Comparison of ENCODE assay signal across 20 cellular contexts in genomic region chr17:38397227-38397626, GRCh38. TPM values are rescaled to one million over a fixed set of nuclear protein-coding genes. Genes with fewer than 3 reads are reported as not detected.
DNase-seq lines count a peak whose midpoint lies in the region; ATAC-seq and TF ChIP-seq lines count a peak whose summit lies in the region.
"Had no signal": no experiment of that assay in that cellular context is flagged by ENCODE, and none has a peak within 500 bp of the region (broad histone marks: within the 10 kb centered on the region; RNA-seq: fewer than 3 reads in every experiment).

No MANE protein-coding gene starts in this region.

- H3K9me3 ChIP-seq in right atrium auricular region (no peaks in the 10 kb centered on the region), heart left ventricle (no peaks in the 10 kb centered on the region), left lung (no peaks in the 10 kb centered on the region)
- H3K9me3 ChIP-seq: A549, Caco-2 had no signal

- H3K27ac ChIP-seq in right atrium auricular region, result no peak overlapping the region
- H3K27ac ChIP-seq in heart left ventricle, result no peak overlapping the region
- no peak overlapping the region for H3K27ac ChIP-seq in left lung
- H3K27ac ChIP-seq in foreskin keratinocyte, result no peak overlapping the region
- H3K27ac ChIP-seq: 22Rv1; A549; BLaER1 treated with 17β-estradiol and CSF1 and Interleukin-3, amounts not matched to agents 10 nM and 100 nM; C4-2B had no signal

- no peak for TF ChIP-seq CTCF in right atrium auricular region (IDR thresholded peaks at IDR 0.05)
- no peak for TF ChIP-seq CTCF in heart left ventricle (IDR thresholded peaks at IDR 0.05)
- TF ChIP-seq CTCF in left lung (IDR thresholded peaks at IDR 0.05), result no peak
- TF ChIP-seq CTCF in foreskin keratinocyte (conservative IDR thresholded peaks at IDR 0.05), result no peak

- 49 to 72% (median 66%) methylated on average over 2 of the region's 2 CpGs for WGBS in heart left ventricle, 4 donors

- DNase-seq in Right ventricle myocardium inferior (ENCODE audit: missing footprints) (no peak), right atrium auricular region (ENCODE audit: low spot score) (no peak), heart left ventricle (no peak), cardiac septum (ENCODE audit: low spot score) (no peak), left lung (no peak), foreskin keratinocyte (no peak)
- DNase-seq: AML-193; Caco-2; Calu3; CD4-positive, alpha-beta T cell; CD8-positive, alpha-beta T cell; DMS79 treated with DMSO at 0.1 percent for 48 hours; GF-D8 had no signal

- H3K27me3 ChIP-seq in right atrium auricular region, result no peaks in the 10 kb centered on the region
- no peaks in the 10 kb centered on the region for H3K27me3 ChIP-seq in heart left ventricle
- H3K27me3 ChIP-seq in left lung, result no peaks in the 10 kb centered on the region
- no peaks in the 10 kb centered on the region for H3K27me3 ChIP-seq in foreskin keratinocyte
- H3K27me3 ChIP-seq: BLaER1 treated with 17β-estradiol and CSF1 and Interleukin-3, amounts not matched to agents 10 nM and 100 nM had no signal

- H3K36me3 ChIP-seq in right atrium auricular region (peaks cover 41% of the 10 kb centered on the region), heart left ventricle (peaks cover 0 to 82% (median 62%) of the 10 kb centered on the region in 9 donors), left lung (peaks cover 0 to 61% of the 10 kb centered on the region in 2 donors)

- no peak for TF ChIP-seq POLR2A in heart left ventricle (IDR thresholded peaks at IDR 0.05)

- H3K4me1 ChIP-seq in right atrium auricular region (no peaks in the 10 kb centered on the region), heart left ventricle (peaks cover 0 to 10% (median 0%) of the 10 kb centered on the region in 12 donors), left lung (no peaks in the 10 kb centered on the region), foreskin keratinocyte (no peaks in the 10 kb centered on the region)
- H3K4me1 ChIP-seq: A549; BLaER1 treated with 17β-estradiol and CSF1 and Interleukin-3, amounts not matched to agents 10 nM and 100 nM; Caco-2 had no signal

- peak; percentile 69 for ATAC-seq in Right ventricle myocardium inferior
- peak in 3 of 4 donors; percentile 43 to 47 (median 46) for ATAC-seq in heart left ventricle
- ATAC-seq in left lung, result peak; percentile 32
- no peak for ATAC-seq in foreskin keratinocyte
- ATAC-seq: A549; CD8-positive, alpha-beta T cell had no signal

- intact Hi-C loops in Right ventricle myocardium inferior (cut with DNase I) (no loop called here), heart left ventricle (cut with DNase I) (loop anchor here in 1 of 10 donors (5.0 kb wide), 1 partner anchor 40 kb away; no protein-coding TSS in a partner anchor), cardiac septum (cut with DNase I) (no loop called here), left lung (cut with DNase I) (no loop called here)

- no peak overlapping the region for H3K4me3 ChIP-seq in right atrium auricular region
- no peak overlapping the region for H3K4me3 ChIP-seq in heart left ventricle
- H3K4me3 ChIP-seq in left lung, result no peak overlapping the region
- H3K4me3 ChIP-seq: A549; BLaER1 treated with 17β-estradiol and CSF1 and Interleukin-3, amounts not matched to agents 10 nM and 100 nM had no signal

RNA-seq across cellular contexts. Expression of gene ARHGAP23, which starts 31.0 kb away (rescaled TPM):
- total RNA-seq in Right ventricle myocardium inferior (67.5 TPM), right atrium auricular region (10 to 100 TPM; 59.9 to 95.6 TPM), heart left ventricle (10 to 100 TPM; 28.0 to 72.3 (median 66.3) TPM), cardiac septum (96.8 TPM), left lung (10 to 100 TPM; 49.1 to 51.0 TPM), foreskin keratinocyte (46.2 and 49.4 TPM in 2 replicates)
- polyA plus RNA-seq in heart left ventricle (10 to 100 TPM; 34.4 to 73.1 TPM), foreskin keratinocyte (21.7 and 25.9 TPM in 2 replicates)

RNA-seq across cellular contexts. Expression of gene SOCS7, which starts 45.6 kb away (rescaled TPM):
- total RNA-seq in Right ventricle myocardium inferior (12.0 TPM), right atrium auricular region (10 to 100 TPM; 12.2 to 14.8 TPM), heart left ventricle (10 to 100 TPM; 11.4 to 19.2 (median 15.0) TPM), cardiac septum (17.8 TPM), left lung (10 to 100 TPM; 19.4 to 22.4 TPM), foreskin keratinocyte (13.5 and 16.7 TPM in 2 replicates)
- polyA plus RNA-seq in heart left ventricle (10 to 100 TPM in 1 of 2 donors, 1 to 10 TPM in 1; 5.1 to 10.2 TPM), foreskin keratinocyte (2.2 and 2.3 TPM in 2 replicates)

RNA-seq across cellular contexts. Expression of gene GPR179, which starts 53.5 kb away (rescaled TPM):
- total RNA-seq in Right ventricle myocardium inferior (not detected), right atrium auricular region (not detected), heart left ventricle (under 1 TPM in 4 of 9 donors, not detected in 5; 0.04 to 0.25 (median 0.08) TPM), cardiac septum (0.16 TPM), left lung (under 1 TPM in 1 of 2 donors, not detected in 1; 0.50 TPM), foreskin keratinocyte (not detected in 2 replicates)
- polyA plus RNA-seq in heart left ventricle (under 1 TPM; 0.03 to 0.08 TPM), foreskin keratinocyte (not detected in 2 replicates)
- total RNA-seq: A172; B cell; CD4-positive, alpha-beta T cell had no signal
- polyA plus RNA-seq: BJ had no signal
